Comparison of ENCODE assay signal across 1 cellular context in the genomic region with DNA sequence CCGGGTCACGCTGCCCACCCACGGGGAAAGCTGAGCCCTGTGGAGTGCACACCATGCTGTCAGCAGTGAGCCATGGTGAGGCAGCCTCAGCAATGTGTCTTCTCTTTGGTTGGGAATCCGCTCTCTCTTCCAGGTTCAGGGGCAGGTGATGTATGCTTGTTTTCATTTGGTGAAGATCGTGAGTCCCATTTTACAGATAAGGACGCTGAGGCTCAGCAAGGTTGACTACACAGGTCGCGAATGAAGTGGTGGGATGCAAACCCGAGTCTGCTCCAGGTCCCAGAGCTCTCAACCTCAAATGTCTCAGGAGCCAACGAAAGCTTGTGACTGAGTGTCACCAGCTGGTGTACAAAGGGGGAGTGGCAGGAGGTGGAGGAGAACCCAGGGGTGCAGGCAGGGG.
TF ChIP-seq lines count a peak whose summit lies in the region.

No MANE protein-coding gene starts in this region.

TF ChIP-seq in HepG2, 621 proteins besides CTCF, POLR2A, EP300 and RAD21:
- TF ChIP-seq, protein P1, sequence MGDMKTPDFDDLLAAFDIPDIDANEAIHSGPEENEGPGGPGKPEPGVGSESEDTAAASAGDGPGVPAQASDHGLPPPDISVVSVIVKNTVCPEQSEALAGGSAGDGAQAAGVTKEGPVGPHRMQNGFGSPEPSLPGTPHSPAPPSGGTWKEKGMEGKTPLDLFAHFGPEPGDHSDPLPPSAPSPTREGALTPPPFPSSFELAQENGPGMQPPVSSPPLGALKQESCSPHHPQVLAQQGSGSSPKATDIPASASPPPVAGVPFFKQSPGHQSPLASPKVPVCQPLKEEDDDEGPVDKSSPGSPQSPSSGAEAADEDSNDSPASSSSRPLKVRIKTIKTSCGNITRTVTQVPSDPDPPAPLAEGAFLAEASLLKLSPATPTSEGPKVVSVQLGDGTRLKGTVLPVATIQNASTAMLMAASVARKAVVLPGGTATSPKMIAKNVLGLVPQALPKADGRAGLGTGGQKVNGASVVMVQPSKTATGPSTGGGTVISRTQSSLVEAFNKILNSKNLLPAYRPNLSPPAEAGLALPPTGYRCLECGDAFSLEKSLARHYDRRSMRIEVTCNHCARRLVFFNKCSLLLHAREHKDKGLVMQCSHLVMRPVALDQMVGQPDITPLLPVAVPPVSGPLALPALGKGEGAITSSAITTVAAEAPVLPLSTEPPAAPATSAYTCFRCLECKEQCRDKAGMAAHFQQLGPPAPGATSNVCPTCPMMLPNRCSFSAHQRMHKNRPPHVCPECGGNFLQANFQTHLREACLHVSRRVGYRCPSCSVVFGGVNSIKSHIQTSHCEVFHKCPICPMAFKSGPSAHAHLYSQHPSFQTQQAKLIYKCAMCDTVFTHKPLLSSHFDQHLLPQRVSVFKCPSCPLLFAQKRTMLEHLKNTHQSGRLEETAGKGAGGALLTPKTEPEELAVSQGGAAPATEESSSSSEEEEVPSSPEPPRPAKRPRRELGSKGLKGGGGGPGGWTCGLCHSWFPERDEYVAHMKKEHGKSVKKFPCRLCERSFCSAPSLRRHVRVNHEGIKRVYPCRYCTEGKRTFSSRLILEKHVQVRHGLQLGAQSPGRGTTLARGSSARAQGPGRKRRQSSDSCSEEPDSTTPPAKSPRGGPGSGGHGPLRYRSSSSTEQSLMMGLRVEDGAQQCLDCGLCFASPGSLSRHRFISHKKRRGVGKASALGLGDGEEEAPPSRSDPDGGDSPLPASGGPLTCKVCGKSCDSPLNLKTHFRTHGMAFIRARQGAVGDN (CRISPR knock-in tag; IDR thresholded peaks at IDR 0.05) = no peak
- TF ChIP-seq ZNF629 (CRISPR knock-in tag; conservative IDR thresholded peaks at IDR 0.05) = peak; percentile 63
